ENCODE assay signal across 15 cellular contexts in genomic region chr4:104868942-104869341, GRCh38.
DNase-seq lines count a peak whose midpoint lies in the region; ATAC-seq, FAIRE-seq and TF ChIP-seq lines count a peak whose summit lies in the region.
"Had no signal": no experiment of that assay in that cellular context is flagged by ENCODE, and none has a peak within 500 bp of the region (broad histone marks: within the 10 kb centered on the region; RNA-seq: fewer than 3 reads in every experiment).

No MANE protein-coding gene starts in this region.

- DNase-seq in GM12878 (ENCODE audit: low read depth, low spot score) (peak; percentile 79), iPS-NIHi11 (ENCODE audit: low spot score) (no peak), progenitor cell of endocrine pancreas (ENCODE audit: low spot score, unreplicated experiment) (no peak), nephron progenitor cell (no peak)
- DNase-seq in activated T-helper 2 cell treated with anti-CD3 and anti-CD28 coated beads, Interferon-gamma antibody, Interleukin-2, Interleukin-4, amounts not matched to agents 10 μg/mL and 5 μg/mL and 100 μg/mL, durations not matched to agents 14 hours and 24 hours and 36 hours (ENCODE audit: low spot score), result no peak
- DNase-seq: activated B cell treated with CpG ODN at 0.5 μM for 24 hours; naive B cell; stimulated activated CD4-positive, alpha-beta T cell treated with anti-CD3 and anti-CD28 coated beads, Interleukin-12 subunit alpha, Interleukin-12 subunit beta, amount 100 ng/mL, for 4 hours had no signal

- H3K27ac ChIP-seq in GM12878 (ENCODE audit: control insufficient read depth, insufficient read depth), result peak overlapping the region; percentile 67
- H3K27ac ChIP-seq: RWPE1 had no signal

- no peaks in the 10 kb centered on the region for H3K79me2 ChIP-seq in GM12878 (ENCODE audit: control insufficient read depth, insufficient read depth, low read length)

- CTCF ChIA-PET in GM12878 (lab: Yijun Ruan, JAX), result interaction anchor here (1.2 to 1.5 kb wide), 3 partner anchors 9 to 604 kb away, joined by 3 to 4 read pairs (median 3); no protein-coding TSS in a partner anchor

- H3K27me3 Mint-ChIP-seq in activated T-helper 2 cell treated with anti-CD3 and anti-CD28 coated beads, Interferon-gamma antibody, Interleukin-2, Interleukin-4, amounts not matched to agents 10 μg/mL and 5 μg/mL and 100 μg/mL, durations not matched to agents 14 hours and 24 hours and 36 hours (ENCODE audit: low read depth), result peaks cover 34% of the 10 kb centered on the region
- H3K27me3 Mint-ChIP-seq in progenitor cell of endocrine pancreas (peaks cover 5% of the 10 kb centered on the region), nephron progenitor cell (ENCODE audit: low read depth, poor library complexity) (peaks cover 3% of the 10 kb centered on the region)
- H3K27me3 Mint-ChIP-seq: activated B cell treated with CpG ODN at 0.5 μM for 24 hours had no signal

- no peak for TF ChIP-seq POLR2A in GM12878 (IDR thresholded peaks at IDR 0.05; ENCODE audit: low read depth, low read length)

- peaks cover 15% of the 10 kb centered on the region; the same call in 2 of the 3 replicates for H3K9me3 ChIP-seq in GM12878 (replicated peaks; ENCODE audit: control insufficient read depth, insufficient read depth, low read length)

- POLR2A ChIA-PET in GM12878 (lab: Charles Lee), result no interaction called here

- no peak overlapping the region for H2AFZ ChIP-seq in GM12878 (ENCODE audit: control insufficient read depth, low read depth, low read length)

- TF ChIP-seq EP300 in GM12878 (IDR thresholded peaks at IDR 0.05; ENCODE audit: borderline replicate concordance in 1 of 2, control insufficient read depth in 1 of 2, low read depth in 2 of 2, low read length in 2 of 2), result peak; percentile 92 to 96

- no peaks in the 10 kb centered on the region for H3K4me1 Mint-ChIP-seq in activated T-helper 2 cell treated with anti-CD3 and anti-CD28 coated beads, Interferon-gamma antibody, Interleukin-2, Interleukin-4, amounts not matched to agents 10 μg/mL and 5 μg/mL and 100 μg/mL, durations not matched to agents 14 hours and 24 hours and 36 hours (ENCODE audit: low read depth)
- H3K4me1 Mint-ChIP-seq in progenitor cell of endocrine pancreas (ENCODE audit: low read depth) (no peaks in the 10 kb centered on the region), nephron progenitor cell (no peaks in the 10 kb centered on the region)
- H3K4me1 Mint-ChIP-seq: naive B cell; stimulated activated effector memory CD8-positive, alpha-beta T cell treated with anti-CD3 and anti-CD28 coated beads, Interleukin-12 subunit alpha, Interleukin-12 subunit beta, amount 100 ng/mL, for 72 hours had no signal

- no peaks in the 10 kb centered on the region for H3K27me3 ChIP-seq in GM12878 (replicated peaks in 1 of 2; ENCODE audit: control insufficient read depth in 2 of 2, insufficient read depth in 2 of 2, low read length in 1 of 2)

- H3K27ac Mint-ChIP-seq in activated T-helper 2 cell treated with anti-CD3 and anti-CD28 coated beads, Interferon-gamma antibody, Interleukin-2, Interleukin-4, amounts not matched to agents 10 μg/mL and 5 μg/mL and 100 μg/mL, durations not matched to agents 14 hours and 24 hours and 36 hours, result no peak overlapping the region
- no peak overlapping the region for H3K27ac Mint-ChIP-seq in progenitor cell of endocrine pancreas
- no peak overlapping the region for H3K27ac Mint-ChIP-seq in nephron progenitor cell
- H3K27ac Mint-ChIP-seq: activated B cell treated with CpG ODN at 0.5 μM for 24 hours; stimulated activated effector memory CD8-positive, alpha-beta T cell treated with anti-CD3 and anti-CD28 coated beads, Interleukin-12 subunit alpha, Interleukin-12 subunit beta, amount 100 ng/mL, for 72 hours had no signal

- peak overlapping the region; percentile 10; the same call in 1 of the 2 replicates for H3K4me2 ChIP-seq in GM12878 (ENCODE audit: control insufficient read depth, insufficient read depth)

- no TSS peak for BruUV-seq in GM12878 (replicated peaks; lab: Mats Ljungman, UMichigan)

- SMC1A ChIA-PET in GM12878 (lab: Charles Lee; ENCODE audit: uncharacterized antibody, unreplicated experiment), result no interaction called here

- 0% methylated on average over 2 of the region's 2 CpGs for WGBS in GM12878 (ENCODE audit: insufficient coverage, insufficient replicate concordance, low lambda C conversion rate, missing lambda C conversion rate)

- intact Hi-C loops in GM12878 (cut with micrococcal nuclease; ENCODE audit: unreplicated experiment), result loop anchor here (1.0 to 5.0 kb wide), 6 partner anchors 62 to 604 kb away; no protein-coding TSS in a partner anchor
- intact Hi-C loops in activated T-helper 2 cell treated with anti-CD3 and anti-CD28 coated beads, Interferon-gamma antibody, Interleukin-2, Interleukin-4, amounts not matched to agents 10 μg/mL and 5 μg/mL and 100 μg/mL, durations not matched to agents 14 hours and 24 hours and 36 hours (cut with micrococcal nuclease), result loop anchor here (10.0 kb wide), 1 partner anchor 606 kb away; the partner anchor contains the start of gene PPA2

- no peaks in the 10 kb centered on the region for H3K36me3 Mint-ChIP-seq in activated T-helper 2 cell treated with anti-CD3 and anti-CD28 coated beads, Interferon-gamma antibody, Interleukin-2, Interleukin-4, amounts not matched to agents 10 μg/mL and 5 μg/mL and 100 μg/mL, durations not matched to agents 14 hours and 24 hours and 36 hours (ENCODE audit: low read depth)
- H3K36me3 Mint-ChIP-seq in progenitor cell of endocrine pancreas (ENCODE audit: insufficient read depth) (no peaks in the 10 kb centered on the region), nephron progenitor cell (ENCODE audit: low read depth) (no peaks in the 10 kb centered on the region)
- H3K36me3 Mint-ChIP-seq: naive B cell; stimulated activated effector memory CD8-positive, alpha-beta T cell treated with anti-CD3 and anti-CD28 coated beads, Interleukin-12 subunit alpha, Interleukin-12 subunit beta, amount 100 ng/mL, for 72 hours had no signal

- RAD21 ChIA-PET in GM12878 (lab: Charles Lee; ENCODE audit: unreplicated experiment), result interaction anchor here (2.9 kb wide), 1 partner anchor 125 kb away, joined by 10 read pairs; no protein-coding TSS in a partner anchor

- no peaks in the 10 kb centered on the region for H3K36me3 ChIP-seq in GM12878 (ENCODE audit: control insufficient read depth in 2 of 2, insufficient read depth in 2 of 2, low read length in 1 of 2)

- H3K9me3 Mint-ChIP-seq in activated T-helper 2 cell treated with anti-CD3 and anti-CD28 coated beads, Interferon-gamma antibody, Interleukin-2, Interleukin-4, amounts not matched to agents 10 μg/mL and 5 μg/mL and 100 μg/mL, durations not matched to agents 14 hours and 24 hours and 36 hours, result no peaks in the 10 kb centered on the region
- H3K9me3 Mint-ChIP-seq in progenitor cell of endocrine pancreas (ENCODE audit: low read depth) (no peaks in the 10 kb centered on the region), nephron progenitor cell (no peaks in the 10 kb centered on the region)
- H3K9me3 Mint-ChIP-seq: activated B cell treated with CpG ODN at 0.5 μM for 24 hours; naive B cell; stimulated activated effector memory CD8-positive, alpha-beta T cell treated with anti-CD3 and anti-CD28 coated beads, Interleukin-12 subunit alpha, Interleukin-12 subunit beta, amount 100 ng/mL, for 72 hours had no signal

- H4K20me1 ChIP-seq in GM12878 (ENCODE audit: control insufficient read depth, insufficient read depth), result no peaks in the 10 kb centered on the region

- no peak overlapping the region for H3K9ac ChIP-seq in GM12878 (ENCODE audit: control insufficient read depth, insufficient read depth, low read length)

- peak; percentile 24; the same call in 1 of the 2 replicates for TF ChIP-seq RAD21 in GM12878 (IDR thresholded peaks at IDR 0.05; ENCODE audit: insufficient read depth, low read depth, low read length)

- ATAC-seq in GM18870 (IDR thresholded peaks at IDR 0.05; ENCODE audit: unreplicated experiment) (peak; percentile 96), GM21528 (IDR thresholded peaks at IDR 0.05; ENCODE audit: low FRiP score, unreplicated experiment) (peak; percentile 95), HG03066 (IDR thresholded peaks at IDR 0.05; ENCODE audit: low read depth, unreplicated experiment) (peak; percentile 95), GM12878 (peak; percentile 93)
- ATAC-seq: stimulated activated effector memory CD8-positive, alpha-beta T cell treated with anti-CD3 and anti-CD28 coated beads, Interleukin-12 subunit alpha, Interleukin-12 subunit beta, amount 100 ng/mL, for 72 hours had no signal

- in situ Hi-C loops in GM12878 (cut with MboI), result loop anchor here (10.0 kb wide), 1 partner anchor 374 kb away; the partner anchor contains the start of gene CXXC4

- no peak overlapping the region for H3K4me3 Mint-ChIP-seq in activated T-helper 2 cell treated with anti-CD3 and anti-CD28 coated beads, Interferon-gamma antibody, Interleukin-2, Interleukin-4, amounts not matched to agents 10 μg/mL and 5 μg/mL and 100 μg/mL, durations not matched to agents 14 hours and 24 hours and 36 hours (ENCODE audit: low read depth)
- H3K4me3 Mint-ChIP-seq in progenitor cell of endocrine pancreas (ENCODE audit: low read depth) (no peak overlapping the region), nephron progenitor cell (no peak overlapping the region)
- H3K4me3 Mint-ChIP-seq: activated B cell treated with CpG ODN at 0.5 μM for 24 hours; naive B cell; stimulated activated effector memory CD8-positive, alpha-beta T cell treated with anti-CD3 and anti-CD28 coated beads, Interleukin-12 subunit alpha, Interleukin-12 subunit beta, amount 100 ng/mL, for 72 hours had no signal

- H3K4me1 ChIP-seq in GM12878 (ENCODE audit: control insufficient read depth, insufficient read depth, low read length), result peaks cover 36% of the 10 kb centered on the region

- H3K4me3 ChIP-seq in GM12878, result peak overlapping the region; percentile 24; the same call in 1 of the 2 replicates

- no peak for TF ChIP-seq CTCF in GM12878 (IDR thresholded peaks at IDR 0.05 in 2 of 3, conservative IDR thresholded peaks at IDR 0.05 in 1 of 3; ENCODE audit: control insufficient read depth in 2 of 3, extremely low read depth in 1 of 3, insufficient read depth in 1 of 3, low read depth in 3 of 3, low read length in 3 of 3)
- TF ChIP-seq CTCF in progenitor cell of endocrine pancreas (IDR thresholded peaks at IDR 0.05; ENCODE audit: unreplicated experiment), result no peak
- no peak for TF ChIP-seq CTCF in nephron progenitor cell (IDR thresholded peaks at IDR 0.05)

- FAIRE-seq in GM12878 (lab: Jason Lieb, UNC), result peak; percentile 71
- FAIRE-seq: bronchial epithelial cell, islet of Langerhans had no signal

TF ChIP-seq in GM12878, 131 proteins besides CTCF, POLR2A, EP300 and RAD21 (continues in another document):
- TF ChIP-seq BACH1 (IDR thresholded peaks at IDR 0.05; ENCODE audit: borderline replicate concordance) (peak; percentile 92; the same call in 1 of the 2 replicates), CBFB (IDR thresholded peaks at IDR 0.05; ENCODE audit: low read depth) (peak; percentile 67), ETV6 (conservative IDR thresholded peaks at IDR 0.05 in 1 of 2, IDR thresholded peaks at IDR 0.05 in 1 of 2; ENCODE audit: borderline replicate concordance in 1 of 2, low read depth in 1 of 2) (peak in 1 of 2 experiments; percentile 60; a peak in 1 of 4 replicates), NBN (IDR thresholded peaks at IDR 0.05) (peak; percentile 65; the same call in 1 of the 2 replicates), NFYA (IDR thresholded peaks at IDR 0.05; ENCODE audit: borderline replicate concordance, low read depth, low read length) (no peak), PML (IDR thresholded peaks at IDR 0.05; ENCODE audit: low read length) (peak; percentile 95)
